Comparison of ENCODE assay signal across 5 cellular contexts in genomic region chr9:91730806-91731205, GRCh38.
"Had no signal": no experiment of that assay in that cellular context is flagged by ENCODE, and none has a peak within 500 bp of the region (broad histone marks: within the 10 kb centered on the region; RNA-seq: fewer than 3 reads in every experiment).

No MANE protein-coding gene starts in this region.

- ATAC-seq: GM23338, K562 had no signal

- H3K27ac Mint-ChIP-seq: GM23338, H9 had no signal

- DNase-seq: H9, HCEC 1CT, IMR-90 had no signal

- H3K4me3 ChIP-seq: GM23338, K562 had no signal

- H3K9me3 Mint-ChIP-seq: GM23338, H9 had no signal

- H3K4me3 Mint-ChIP-seq: GM23338, H9 had no signal
